1 cellular context compared by ENCODE assay signal in genomic region chr17:17091856-17092756, GRCh38.
TF ChIP-seq lines count a peak whose summit lies in the region.

No MANE protein-coding gene starts in this region.

TF ChIP-seq in H1, 55 proteins besides CTCF, POLR2A, EP300 and RAD21:
- no peak for TF ChIP-seq CTBP2 (IDR thresholded peaks at IDR 0.05; ENCODE audit: borderline replicate concordance, insufficient read depth, insufficient read length, low read length)
- no peak for TF ChIP-seq JUND (IDR thresholded peaks at IDR 0.05; ENCODE audit: low read length)
- no peak for TF ChIP-seq RXRA (IDR thresholded peaks at IDR 0.05; ENCODE audit: insufficient read depth, low read depth, low read length)
- no peak for TF ChIP-seq GABPA (IDR thresholded peaks at IDR 0.05; ENCODE audit: borderline replicate concordance, insufficient read depth, low read length)
